Comparison of ENCODE assay signal across 8 cellular contexts in the genomic region with DNA sequence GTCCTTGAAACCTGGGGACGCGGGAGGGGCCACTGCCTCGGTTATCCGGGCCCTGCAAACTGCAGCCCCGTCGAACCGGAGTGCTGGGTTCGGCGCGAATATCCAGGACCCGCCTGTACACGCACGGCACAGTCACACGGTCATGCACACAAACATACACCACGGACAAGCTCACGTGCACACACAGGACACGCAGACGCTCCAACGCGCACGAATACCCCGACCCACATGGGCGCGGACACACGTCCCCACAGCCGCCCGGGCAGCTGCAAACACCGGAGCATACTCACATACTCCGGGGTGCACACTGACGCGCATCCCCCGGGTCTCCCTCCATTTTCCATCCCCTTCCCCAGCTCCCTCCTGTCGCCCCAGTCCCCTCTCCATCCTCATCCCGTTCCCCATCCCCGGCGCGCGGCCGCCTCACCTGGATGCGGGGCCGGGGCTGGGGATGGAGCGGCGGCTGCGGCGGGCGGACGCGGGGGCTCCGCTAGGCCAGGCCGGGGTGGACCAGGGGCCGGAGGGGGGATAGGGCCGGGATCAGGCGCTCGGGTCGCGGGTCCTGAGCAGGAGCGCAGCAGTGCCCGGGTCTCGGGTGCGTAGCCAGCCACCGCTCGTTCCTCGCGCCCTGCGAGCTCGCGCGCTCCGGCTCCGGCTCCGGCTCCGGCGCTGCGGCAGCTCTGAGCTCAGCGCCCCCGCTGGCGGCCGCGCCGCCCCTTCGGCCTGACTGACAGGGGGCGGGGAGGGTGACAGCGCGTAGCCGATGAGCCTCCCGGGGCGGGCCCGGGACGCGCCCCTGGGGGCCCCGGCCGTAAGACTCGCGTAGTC. TPM values are rescaled to one million over a fixed set of nuclear protein-coding genes. Genes with fewer than 3 reads are reported as not detected.
DNase-seq lines count a peak whose midpoint lies in the region; ATAC-seq and TF ChIP-seq lines count a peak whose summit lies in the region.

A gene with protein sequence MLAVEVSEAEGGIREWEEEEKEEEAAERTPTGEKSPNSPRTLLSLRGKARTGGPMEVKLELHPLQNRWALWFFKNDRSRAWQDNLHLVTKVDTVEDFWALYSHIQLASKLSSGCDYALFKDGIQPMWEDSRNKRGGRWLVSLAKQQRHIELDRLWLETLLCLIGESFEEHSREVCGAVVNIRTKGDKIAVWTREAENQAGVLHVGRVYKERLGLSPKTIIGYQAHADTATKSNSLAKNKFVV (plus strand): TSS at position 823 of the 828 bp plus-strand sequence. CDS start 12,113 bp downstream, outside the sequence.
Gene SNCB (minus strand): TSS at position 682 of the 828 bp plus-strand sequence. CDS start 880 bp downstream, outside the sequence.

- no peak for TF ChIP-seq POLR2A in erythroblast (IDR thresholded peaks at IDR 0.05; ENCODE audit: low read length)

- H3K4me1 ChIP-seq in HUES48 (ENCODE audit: control insufficient read depth, insufficient read depth, low read length) (peaks cover 18% of the 10 kb centered on the region; the same call in 1 of the 2 replicates), upper lobe of right lung (peaks cover 6% of the 10 kb centered on the region)

- H3K9me3 ChIP-seq in HUES48 (ENCODE audit: control insufficient read depth, insufficient read depth, low read length): no peaks in the 10 kb centered on the region
- H3K9me3 ChIP-seq in upper lobe of right lung: no peaks in the 10 kb centered on the region

- ATAC-seq in activated CD4-positive, CD25-positive, alpha-beta regulatory T cell treated with anti-CD3 and anti-CD28 coated beads, Interleukin-2, amount 50 U/mL, for 24 hours: peak; percentile 86 to 91
- ATAC-seq in upper lobe of right lung: peak; percentile 48

- no peaks in the 10 kb centered on the region for H3K36me3 ChIP-seq in HUES48 (ENCODE audit: control insufficient read depth, insufficient read depth, low read length)
- H3K36me3 ChIP-seq in upper lobe of right lung: no peaks in the 10 kb centered on the region

- H3K36me3 Mint-ChIP-seq in nephron (ENCODE audit: low read depth): no peaks in the 10 kb centered on the region

- TF ChIP-seq CTCF in nephron (IDR thresholded peaks at IDR 0.05; ENCODE audit: unreplicated experiment in 3 of 3) (no peak), upper lobe of right lung (IDR thresholded peaks at IDR 0.05) (no peak)

- no peaks in the 10 kb centered on the region for H3K4me1 Mint-ChIP-seq in nephron

- no peak within 1 kb of the TSS for H3K9ac ChIP-seq in HUES48 (ENCODE audit: low read depth, low read length)

- H3K27me3 Mint-ChIP-seq in nephron (ENCODE audit: low read depth): peaks cover 95% of the 10 kb centered on the region

- H3K4me3 ChIP-seq in HUES48 (ENCODE audit: low read depth, low read length) (peak within 1 kb of the TSS; percentile 81), upper lobe of right lung (peak within 1 kb of the TSS; percentile 34)

- intact Hi-C loops in upper lobe of right lung (cut with DNase I): no loop called here

- DNase-seq in activated CD4-positive, CD25-positive, alpha-beta regulatory T cell (lab: John Stamatoyannopoulos, UW): no peak
- peak; percentile 68 for DNase-seq in activated CD4-positive, alpha-beta T cell treated with anti-CD3 and anti-CD28 coated beads for 48 hours
- DNase-seq in erythroblast (lab: John Stamatoyannopoulos, UW) (peak; percentile 48 to 52), upper lobe of right lung (no peak), SKM-1 (lab: John Stamatoyannopoulos, UW; ENCODE audit: unreplicated experiment) (no peak)

- H3K27me3 ChIP-seq in HUES48 (ENCODE audit: control insufficient read depth, insufficient read depth, low read length): peaks cover 54% of the 10 kb centered on the region
- H3K27me3 ChIP-seq in upper lobe of right lung: peaks cover 81% of the 10 kb centered on the region

- H3K4me3 Mint-ChIP-seq in nephron: peak within 1 kb of the TSS; percentile 22 to 63 (median 60)

- H3K9me3 Mint-ChIP-seq in nephron: peaks cover 3% of the 10 kb centered on the region

- no peak within 1 kb of the TSS for H3K27ac Mint-ChIP-seq in nephron

- no peak within 1 kb of the TSS for H3K27ac ChIP-seq in HUES48 (ENCODE audit: low read depth, low read length)
- no peak within 1 kb of the TSS for H3K27ac ChIP-seq in upper lobe of right lung

RNA-seq across cellular contexts. Expression of the first gene that starts in this region (rescaled TPM):
- not detected for total RNA-seq in upper lobe of right lung

RNA-seq across cellular contexts. Expression of gene SNCB, which starts in this region (rescaled TPM):
- total RNA-seq in upper lobe of right lung: not detected

Comparison
In these comparisons a context has a peak if more than half of its experiments do, and no peak if none do; other contexts are left out.
1. Peak in ATAC-seq and H3K4me3 ChIP-seq in upper lobe of right lung; RNA of the genes that start here not detected or under 1 TPM.
2. DNase-seq: peak in activated CD4-positive, alpha-beta T cell treated with anti-CD3 and anti-CD28 coated beads for 48 hours (single experiment) and erythroblast (2 of 2); none in activated CD4-positive, CD25-positive, alpha-beta regulatory T cell (0 of 4), upper lobe of right lung (single experiment) and SKM-1 (single experiment).